ENCODE assay signal across 1 cellular context in genomic region chr2:179239194-179239593, GRCh38.
TF ChIP-seq lines count a peak whose summit lies in the region.

No MANE protein-coding gene starts in this region.

TF ChIP-seq in HepG2, 621 proteins besides CTCF, POLR2A, EP300 and RAD21 (continued from another document and continues in another):
- TF ChIP-seq ZBTB10 (CRISPR knock-in tag; IDR thresholded peaks at IDR 0.05; ENCODE audit: borderline replicate concordance) (no peak), ZNF276 (CRISPR knock-in tag; IDR thresholded peaks at IDR 0.05; ENCODE audit: low read depth) (no peak), IKZF1 (IDR thresholded peaks at IDR 0.05) (no peak), ETS1 (CRISPR knock-in tag; IDR thresholded peaks at IDR 0.05) (no peak), ZNF83 (CRISPR knock-in tag; IDR thresholded peaks at IDR 0.05; ENCODE audit: borderline replicate concordance) (no peak), ZNF589 (CRISPR knock-in tag; conservative IDR thresholded peaks at IDR 0.05) (no peak), NR2F2 (IDR thresholded peaks at IDR 0.05; ENCODE audit: borderline replicate concordance, low read depth) (no peak), SRSF9 (IDR thresholded peaks at IDR 0.05; ENCODE audit: borderline replicate concordance, insufficient read depth, low read depth, low read length, poor library complexity, severe bottlenecking) (no peak), ZNF816 (CRISPR knock-in tag; IDR thresholded peaks at IDR 0.05; ENCODE audit: borderline replicate concordance) (no peak), MYC (CRISPR knock-in tag; IDR thresholded peaks at IDR 0.05; ENCODE audit: borderline replicate concordance) (no peak), SP4 (CRISPR knock-in tag; IDR thresholded peaks at IDR 0.05) (no peak), ZNF879 (CRISPR knock-in tag; IDR thresholded peaks at IDR 0.05) (no peak), ZNF264 (CRISPR knock-in tag; IDR thresholded peaks at IDR 0.05) (no peak), AKAP8 (CRISPR knock-in tag; IDR thresholded peaks at IDR 0.05) (no peak), EZH2 (conservative IDR thresholded peaks at IDR 0.05; ENCODE audit: low read depth, low read length) (no peak), MXD1 (CRISPR knock-in tag; IDR thresholded peaks at IDR 0.05) (no peak), ZBTB38 (CRISPR knock-in tag; IDR thresholded peaks at IDR 0.05) (no peak), MTERF4 (CRISPR knock-in tag; IDR thresholded peaks at IDR 0.05) (no peak), GABPA (IDR thresholded peaks at IDR 0.05; ENCODE audit: low read depth, low read length) (no peak), GABPA (CRISPR knock-in tag; IDR thresholded peaks at IDR 0.05; ENCODE audit: low read depth) (peak; percentile 65), ZNF510 (CRISPR knock-in tag; IDR thresholded peaks at IDR 0.05; ENCODE audit: low read depth) (no peak), HNRNPLL (IDR thresholded peaks at IDR 0.05; ENCODE audit: low read depth, low read length, poor library complexity, severe bottlenecking) (no peak), TAF1 (CRISPR knock-in tag; IDR thresholded peaks at IDR 0.05) (no peak), KLF13 (CRISPR knock-in tag; IDR thresholded peaks at IDR 0.05) (no peak), THRA (CRISPR knock-in tag; IDR thresholded peaks at IDR 0.05; ENCODE audit: borderline replicate concordance) (no peak; the same call in 1 of the 2 replicates), ZNF740 (CRISPR knock-in tag; IDR thresholded peaks at IDR 0.05) (no peak), ZNF546 (CRISPR knock-in tag; conservative IDR thresholded peaks at IDR 0.05) (no peak), ISX (CRISPR knock-in tag; conservative IDR thresholded peaks at IDR 0.05) (no peak), ATF4 (CRISPR knock-in tag; IDR thresholded peaks at IDR 0.05) (peak in 1 of 2 experiments; percentile 36; a peak in 1 of 4 replicates), PCBP1 (IDR thresholded peaks at IDR 0.05; ENCODE audit: borderline replicate concordance, low read depth, low read length) (no peak), ZFAT (CRISPR knock-in tag; conservative IDR thresholded peaks at IDR 0.05) (no peak), THAP8 (CRISPR knock-in tag; IDR thresholded peaks at IDR 0.05; ENCODE audit: borderline replicate concordance) (no peak), ZNF33A (CRISPR knock-in tag; IDR thresholded peaks at IDR 0.05; ENCODE audit: borderline replicate concordance) (no peak), XBP1 (CRISPR knock-in tag; IDR thresholded peaks at IDR 0.05) (no peak), ZFP82 (CRISPR knock-in tag; IDR thresholded peaks at IDR 0.05; ENCODE audit: borderline replicate concordance) (no peak), PHF8 (CRISPR knock-in tag; IDR thresholded peaks at IDR 0.05) (no peak), ZHX1 (CRISPR knock-in tag; IDR thresholded peaks at IDR 0.05; ENCODE audit: low read depth) (no peak), MYPOP (CRISPR knock-in tag; IDR thresholded peaks at IDR 0.05) (no peak), PAF1 (CRISPR knock-in tag; IDR thresholded peaks at IDR 0.05) (no peak), ZBTB1 (CRISPR knock-in tag; IDR thresholded peaks at IDR 0.05; ENCODE audit: borderline replicate concordance) (no peak), HMGXB3 (CRISPR knock-in tag; IDR thresholded peaks at IDR 0.05; ENCODE audit: borderline replicate concordance) (no peak), RARG (CRISPR knock-in tag; IDR thresholded peaks at IDR 0.05; ENCODE audit: low read depth) (no peak), KMT2A (CRISPR knock-in tag; IDR thresholded peaks at IDR 0.05) (no peak)
